In the genomic region with DNA sequence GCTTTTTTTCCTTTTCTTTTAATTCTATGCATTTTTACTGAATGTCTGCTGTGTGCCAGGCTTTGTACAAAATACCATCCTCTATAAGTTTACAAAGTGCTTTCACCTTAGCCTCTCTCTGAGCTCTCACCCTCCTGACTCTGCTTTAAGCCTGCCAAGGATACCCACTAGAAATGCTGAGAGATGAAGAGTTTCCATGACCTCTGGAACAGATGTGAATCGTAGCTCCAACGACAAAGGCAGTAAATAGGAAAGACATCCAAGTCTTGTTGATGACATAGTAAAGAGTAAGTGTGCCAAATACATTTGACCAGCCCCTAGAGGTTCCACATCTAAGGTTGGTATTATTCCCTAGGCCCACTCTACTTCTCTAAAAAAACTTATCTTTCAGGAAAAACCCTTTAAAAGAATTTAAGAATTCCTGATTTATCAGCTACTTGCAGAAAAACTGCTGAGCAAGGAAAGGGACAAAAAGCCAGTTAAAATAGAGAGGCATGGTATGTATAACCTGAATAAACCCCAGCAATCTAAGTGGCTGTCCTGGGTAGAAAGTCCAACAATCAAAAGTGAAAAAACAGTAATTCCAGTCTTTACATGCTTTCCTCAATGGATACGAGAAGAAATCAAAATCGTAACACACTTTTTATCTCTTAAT, we compare ENCODE assay signal across 23 cellular contexts. TPM values are rescaled to one million over a fixed set of nuclear protein-coding genes. Genes with fewer than 3 reads are reported as not detected.
DNase-seq lines count a peak whose midpoint lies in the region; ATAC-seq and TF ChIP-seq lines count a peak whose summit lies in the region.
"Had no signal": no experiment of that assay in that cellular context is flagged by ENCODE, and none has a peak within 500 bp of the region (broad histone marks: within the 10 kb centered on the region; RNA-seq: fewer than 3 reads in every experiment).

No MANE protein-coding gene starts in this region.

- no peak overlapping the region for H3K4me3 ChIP-seq in MG63
- H3K4me3 ChIP-seq: body of pancreas, colonic mucosa, pancreas, uterus had no signal

- no peak for ATAC-seq in GM18909 (IDR thresholded peaks at IDR 0.05; ENCODE audit: poor library complexity, unreplicated experiment)
- ATAC-seq: activated naive CD8-positive, alpha-beta T cell treated with anti-CD3 and anti-CD28 coated beads, Interleukin-2, amount 50 U/mL, for 24 hours; body of pancreas; natural killer cell had no signal

- no peak for TF ChIP-seq CTCF in nephron (IDR thresholded peaks at IDR 0.05; ENCODE audit: unreplicated experiment in 3 of 3)
- no peak for TF ChIP-seq CTCF in chondrocyte (IDR thresholded peaks at IDR 0.05)

- H3K4me1 Mint-ChIP-seq in nephron: peaks cover 53% of the 10 kb centered on the region
- peaks cover 22% of the 10 kb centered on the region for H3K4me1 Mint-ChIP-seq in chondrocyte (ENCODE audit: low read depth)
- H3K4me1 Mint-ChIP-seq: natural killer cell had no signal

- H3K36me3 ChIP-seq in MG63: no peaks in the 10 kb centered on the region
- H3K36me3 ChIP-seq: colonic mucosa, pancreas, uterus had no signal

- H3K9me3 Mint-ChIP-seq in nephron: no peaks in the 10 kb centered on the region
- no peaks in the 10 kb centered on the region for H3K9me3 Mint-ChIP-seq in chondrocyte (ENCODE audit: low read depth)
- H3K9me3 Mint-ChIP-seq: activated naive CD8-positive, alpha-beta T cell treated with anti-CD3 and anti-CD28 coated beads, Interleukin-2, amount 50 U/mL, for 24 hours; CD4-positive, alpha-beta T cell; natural killer cell had no signal

- DNase-seq in DMS79 treated with DMSO at 0.1 percent for 48 hours (lab: John Stamatoyannopoulos, UW) (peak; percentile 59), NCI-H69 (lab: John Stamatoyannopoulos, UW) (peak; percentile 28), globus pallidus (ENCODE audit: low spot score) (peak; percentile 36), MG63 (no peak), RKO (ENCODE audit: low spot score) (no peak), chondrocyte (ENCODE audit: low spot score) (no peak)
- DNase-seq: activated CD4-positive, alpha-beta memory T cell treated with anti-CD3 and anti-CD28 coated beads, Interleukin-2, amount 10 ng/mL, durations not matched to agents 7 days and 5 days; activated gamma-delta T cell; activated naive CD8-positive, alpha-beta T cell treated with anti-CD3 and anti-CD28 coated beads, Interleukin-2, amount 50 U/mL, for 24 hours; body of pancreas; CD4-positive, alpha-beta T cell; colonic mucosa; H9; left colon; midbrain; natural killer cell; NCI-H1048; NCI-H2081 treated with DMSO at 0.1 percent for 48 hours; pancreas; stimulated activated CD8-positive, alpha-beta memory T cell treated with anti-CD3 and anti-CD28 coated beads, Interleukin-4, amount 100 ng/mL, for 48 hours; uterus had no signal

- H3K27ac Mint-ChIP-seq in nephron (peak overlapping the region in 2 of 3 experiments; percentile 18 to 23), chondrocyte (ENCODE audit: unreplicated experiment) (no peak overlapping the region)
- H3K27ac Mint-ChIP-seq: activated CD4-positive, alpha-beta memory T cell treated with anti-CD3 and anti-CD28 coated beads, Interleukin-2, amount 10 ng/mL, durations not matched to agents 7 days and 5 days; activated naive CD8-positive, alpha-beta T cell treated with anti-CD3 and anti-CD28 coated beads, Interleukin-2, amount 50 U/mL, for 24 hours; CD4-positive, alpha-beta T cell; natural killer cell had no signal

- no peaks in the 10 kb centered on the region for H3K9me3 ChIP-seq in MG63
- H3K9me3 ChIP-seq: body of pancreas, colonic mucosa, pancreas, uterus had no signal

- no peaks in the 10 kb centered on the region for H3K27me3 Mint-ChIP-seq in nephron (ENCODE audit: low read depth)
- H3K27me3 Mint-ChIP-seq in chondrocyte (ENCODE audit: low read depth): no peaks in the 10 kb centered on the region
- H3K27me3 Mint-ChIP-seq: activated CD4-positive, alpha-beta memory T cell treated with anti-CD3 and anti-CD28 coated beads, Interleukin-2, amount 10 ng/mL, durations not matched to agents 7 days and 5 days; activated naive CD8-positive, alpha-beta T cell treated with anti-CD3 and anti-CD28 coated beads, Interleukin-2, amount 50 U/mL, for 24 hours; CD4-positive, alpha-beta T cell had no signal

- H3K36me3 Mint-ChIP-seq in nephron (ENCODE audit: low read depth) (no peaks in the 10 kb centered on the region), chondrocyte (ENCODE audit: low read depth) (no peaks in the 10 kb centered on the region)
- H3K36me3 Mint-ChIP-seq: natural killer cell had no signal

- peaks cover 9% of the 10 kb centered on the region; the same call in 1 of the 2 replicates for H3K27me3 ChIP-seq in MG63
- H3K27me3 ChIP-seq: body of pancreas, colonic mucosa, pancreas, uterus had no signal

- H3K4me3 Mint-ChIP-seq in nephron: no peak overlapping the region
- H3K4me3 Mint-ChIP-seq in chondrocyte (ENCODE audit: unreplicated experiment): no peak overlapping the region
- H3K4me3 Mint-ChIP-seq: activated CD4-positive, alpha-beta memory T cell treated with anti-CD3 and anti-CD28 coated beads, Interleukin-2, amount 10 ng/mL, durations not matched to agents 7 days and 5 days; activated naive CD8-positive, alpha-beta T cell treated with anti-CD3 and anti-CD28 coated beads, Interleukin-2, amount 50 U/mL, for 24 hours; CD4-positive, alpha-beta T cell; H9; natural killer cell had no signal

RNA-seq across cellular contexts. Expression of gene GAB2, which starts 45.4 kb away (rescaled TPM):
- total RNA-seq in MG63 (2014; rRNA removed; shearing (Covaris generic); ENCODE audit: low replicate concordance): under 0.01 and 0.54 TPM in 2 replicates
- total RNA-seq in chondrocyte: 10.9 to 12.3 TPM (median 12.2 TPM) in 3 replicates

Comparison
In these comparisons a context has a peak if more than half of its experiments do, and no peak if none do; other contexts are left out.
1. DNase-seq: peak in DMS79 treated with DMSO at 0.1 percent for 48 hours (single experiment), NCI-H69 (single experiment) and globus pallidus (single experiment); none in MG63 (single experiment), RKO (single experiment) and chondrocyte (single experiment).